Comparison of ENCODE assay signal across 9 cellular contexts in the genomic region with DNA sequence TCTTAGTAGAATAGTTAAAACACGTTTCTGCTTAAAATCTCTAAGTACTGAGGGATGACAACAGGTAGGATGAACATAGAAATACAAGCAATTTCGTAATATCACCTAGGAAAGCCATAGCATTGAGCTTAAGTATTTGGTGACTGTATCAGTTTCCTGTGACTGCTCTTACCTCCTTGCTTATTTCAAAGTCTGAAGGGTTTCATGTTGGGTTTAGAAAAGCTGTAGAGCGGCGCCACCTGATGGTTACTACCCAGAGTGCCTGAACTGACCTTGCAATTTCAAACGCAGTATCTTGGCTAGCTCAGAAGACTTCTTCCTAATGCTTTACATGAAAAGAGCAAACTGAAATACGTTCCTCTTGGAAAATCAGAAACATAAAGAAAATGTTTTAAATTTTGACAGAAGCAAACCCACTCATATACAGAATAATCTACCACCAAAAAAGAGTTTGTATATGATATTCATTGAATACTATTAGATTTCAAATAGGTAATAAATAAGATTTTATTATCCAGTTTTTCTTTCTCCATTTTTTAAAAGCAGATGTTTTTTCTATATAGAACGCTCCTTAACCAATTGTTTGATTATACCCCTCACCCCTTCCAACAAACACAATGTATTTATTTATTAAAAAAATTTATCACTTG.
DNase-seq lines count a peak whose midpoint lies in the region; ATAC-seq, FAIRE-seq and TF ChIP-seq lines count a peak whose summit lies in the region.
"Had no signal": no experiment of that assay in that cellular context is flagged by ENCODE, and none has a peak within 500 bp of the region (broad histone marks: within the 10 kb centered on the region; RNA-seq: fewer than 3 reads in every experiment).

No MANE protein-coding gene starts in this region.

- H3K4me3 ChIP-seq in KMS-11 (IDR thresholded peaks at IDR 0.05; ENCODE audit: insufficient read depth, low read depth, low read length) (no peak overlapping the region), astrocyte (ENCODE audit: insufficient read depth, low read depth, low read length) (no peak overlapping the region), iPS-20b (ENCODE audit: low read length) (no peak overlapping the region)

- ATAC-seq in GM18868 (IDR thresholded peaks at IDR 0.05; ENCODE audit: unreplicated experiment) = peak; percentile 69
- no peak for ATAC-seq in HG02642 (IDR thresholded peaks at IDR 0.05; ENCODE audit: poor library complexity, unreplicated experiment)

- H3K9ac ChIP-seq in KMS-11 (no peak overlapping the region), astrocyte (ENCODE audit: low read length) (no peak overlapping the region), iPS-20b (ENCODE audit: low read depth, low read length) (0 out of 2 replicates have a peak overlapping the region, but pooled peaks have one; percentile 9)

- DNase-seq in T-helper 2 cell = peak; percentile 46 to 84 (median 67)
- peak; percentile 31 for DNase-seq in astrocyte (ENCODE audit: low read depth)
- DNase-seq in stimulated activated CD4-positive, alpha-beta T cell treated with anti-CD3 and anti-CD28 coated beads, Interleukin-2, amount 100 ng/mL, for 4 hours (ENCODE audit: low read depth) = peak; percentile 73

- H3K27me3 Mint-ChIP-seq in astrocyte (ENCODE audit: low read depth, unreplicated experiment) = no peaks in the 10 kb centered on the region

- no peaks in the 10 kb centered on the region for H3K9me3 Mint-ChIP-seq in astrocyte (ENCODE audit: unreplicated experiment)

- H4K20me1 ChIP-seq in KMS-11 (ENCODE audit: insufficient read depth) (no peaks in the 10 kb centered on the region), astrocyte (ENCODE audit: insufficient read depth, low read length) (no peaks in the 10 kb centered on the region)

- no peak overlapping the region for H3K4me3 Mint-ChIP-seq in astrocyte (ENCODE audit: unreplicated experiment)

- H3K27ac ChIP-seq in 22Rv1 = no peak overlapping the region
- no peak overlapping the region for H3K27ac ChIP-seq in KMS-11
- no peak overlapping the region for H3K27ac ChIP-seq in astrocyte (ENCODE audit: low read depth, low read length)
- no peak overlapping the region for H3K27ac ChIP-seq in iPS-20b (ENCODE audit: low read length)

- H3K4me1 Mint-ChIP-seq in astrocyte (ENCODE audit: low read depth, unreplicated experiment) = peaks cover 22% of the 10 kb centered on the region

- no peak for FAIRE-seq in astrocyte (lab: Jason Lieb, UNC)
- FAIRE-seq: G401.6 had no signal

- no peaks in the 10 kb centered on the region for H3K4me1 ChIP-seq in KMS-11 (ENCODE audit: low read depth, poor library complexity, severe bottlenecking)
- peaks cover 10% of the 10 kb centered on the region for H3K4me1 ChIP-seq in astrocyte (ENCODE audit: insufficient read depth, low read length)
- peaks cover 13% of the 10 kb centered on the region; the same call in 1 of the 2 replicates for H3K4me1 ChIP-seq in iPS-20b (ENCODE audit: insufficient read depth, low read length)

- TF ChIP-seq CTCF in 22Rv1 (IDR thresholded peaks at IDR 0.05) (peak; percentile 67), KMS-11 (conservative IDR thresholded peaks at IDR 0.05; ENCODE audit: low read depth, low read length) (peak; percentile 67), astrocyte (IDR thresholded peaks at IDR 0.05; ENCODE audit: insufficient read depth, low read depth, low read length) (peak; percentile 42)

- H3K27me3 ChIP-seq in KMS-11 (ENCODE audit: insufficient read depth, low read depth) (no peaks in the 10 kb centered on the region), astrocyte (ENCODE audit: insufficient read depth, low read length) (no peaks in the 10 kb centered on the region), iPS-20b (ENCODE audit: insufficient read depth, low read length) (no peaks in the 10 kb centered on the region)

- H3K36me3 ChIP-seq in KMS-11 (ENCODE audit: insufficient read depth) (no peaks in the 10 kb centered on the region), astrocyte (ENCODE audit: insufficient read depth, low read length) (no peaks in the 10 kb centered on the region), iPS-20b (ENCODE audit: insufficient read depth, low read depth, low read length) (no peaks in the 10 kb centered on the region)

- H3K4me2 ChIP-seq in KMS-11 (no peak overlapping the region), astrocyte (ENCODE audit: low read length) (no peak overlapping the region)

- H3K9me3 ChIP-seq in astrocyte (ENCODE audit: insufficient read depth, low read depth, low read length) = no peaks in the 10 kb centered on the region
- H3K9me3 ChIP-seq in iPS-20b (ENCODE audit: insufficient read depth, low read depth, low read length) = no peaks in the 10 kb centered on the region

- no peak overlapping the region for H3K27ac Mint-ChIP-seq in astrocyte (ENCODE audit: unreplicated experiment)

- H2AFZ ChIP-seq in KMS-11 (ENCODE audit: low read depth) (no peak overlapping the region), astrocyte (ENCODE audit: low read depth, low read length) (no peak overlapping the region)

- no peaks in the 10 kb centered on the region for H3K36me3 Mint-ChIP-seq in astrocyte (ENCODE audit: low read depth, unreplicated experiment)

- H3K79me2 ChIP-seq in KMS-11 (ENCODE audit: insufficient read depth, low read depth) = no peaks in the 10 kb centered on the region
- H3K79me2 ChIP-seq in astrocyte (ENCODE audit: insufficient read depth, low read length) = no peaks in the 10 kb centered on the region
